In genomic region chr11:76267563-76267962, GRCh38 we compare ENCODE assay signal across 17 cellular contexts.
DNase-seq lines count a peak whose midpoint lies in the region; ATAC-seq and TF ChIP-seq lines count a peak whose summit lies in the region.
"Had no signal": no experiment of that assay in that cellular context is flagged by ENCODE, and none has a peak within 500 bp of the region (broad histone marks: within the 10 kb centered on the region; RNA-seq: fewer than 3 reads in every experiment).

No MANE protein-coding gene starts in this region.

- H3K4me3 Mint-ChIP-seq in nephron, result no peak overlapping the region

- H2AK9ac ChIP-seq in IMR-90 (replicated peaks; ENCODE audit: low read depth, low read length, poor library complexity), result no peak overlapping the region

- H4K20me1 ChIP-seq in IMR-90 (ENCODE audit: insufficient read depth, low read length), result peaks cover 4% of the 10 kb centered on the region; the same call in 1 of the 2 replicates

- no peaks in the 10 kb centered on the region for H3K36me3 Mint-ChIP-seq in nephron (ENCODE audit: low read depth)

- no peaks in the 10 kb centered on the region for H3K79me1 ChIP-seq in IMR-90 (ENCODE audit: low read depth in 1 of 2, low read length in 2 of 2)

- DNase-seq in IMR-90 (peak; percentile 11), fibroblast of gingiva (ENCODE audit: low read depth) (peak; percentile 49), suprapubic skin (ENCODE audit: low spot score in 2 of 2) (no peak), NCI-H69 (lab: John Stamatoyannopoulos, UW) (no peak), esophagus squamous epithelium (lab: John Stamatoyannopoulos, UW) (no peak)
- DNase-seq: COR-L47, DMS153, EL, H7, NCI-H146, NCI-H2081 treated with DMSO at 0.1 percent for 48 hours had no signal

- H3K27ac Mint-ChIP-seq in nephron, result peak overlapping the region; percentile 71 to 81 (median 76)

- H3K9me3 ChIP-seq in IMR-90 (ENCODE audit: control insufficient read depth, insufficient read depth, low read length) (no peaks in the 10 kb centered on the region), suprapubic skin (no peaks in the 10 kb centered on the region), esophagus squamous epithelium (no peaks in the 10 kb centered on the region)

- H3K9me3 Mint-ChIP-seq in nephron, result no peaks in the 10 kb centered on the region

- no peak overlapping the region for H2AFZ ChIP-seq in IMR-90 (replicated peaks; ENCODE audit: low read length, poor library complexity)

- no peak overlapping the region for H3K23ac ChIP-seq in IMR-90 (ENCODE audit: low read depth, low read length)

- H3K4ac ChIP-seq in IMR-90 (ENCODE audit: low read depth, low read length), result no peak overlapping the region

- POLR2A ChIA-PET in IMR-90 (lab: Charles Lee; ENCODE audit: unreplicated experiment), result no interaction called here

- H3K36me3 ChIP-seq in IMR-90 (ENCODE audit: control insufficient read depth, insufficient read depth, low read length), result no peaks in the 10 kb centered on the region
- H3K36me3 ChIP-seq in suprapubic skin, result no peaks in the 10 kb centered on the region
- no peaks in the 10 kb centered on the region for H3K36me3 ChIP-seq in esophagus squamous epithelium

- TF ChIP-seq EP300 in suprapubic skin (IDR thresholded peaks at IDR 0.05), result no peak

- ATAC-seq in IMR-90 (ENCODE audit: low read depth) (no peak), GM21528 (IDR thresholded peaks at IDR 0.05; ENCODE audit: low FRiP score, unreplicated experiment) (no peak)
- ATAC-seq: K562, Right ventricle myocardium inferior had no signal

- no peak for TF ChIP-seq CTCF in IMR-90 (conservative IDR thresholded peaks at IDR 0.05; ENCODE audit: low read depth, low read length)
- TF ChIP-seq CTCF in nephron (IDR thresholded peaks at IDR 0.05; ENCODE audit: unreplicated experiment in 3 of 3), result no peak
- TF ChIP-seq CTCF in suprapubic skin (IDR thresholded peaks at IDR 0.05), result no peak
- no peak for TF ChIP-seq CTCF in esophagus squamous epithelium (IDR thresholded peaks at IDR 0.05)

- no peak overlapping the region for H3K4me2 ChIP-seq in IMR-90 (ENCODE audit: low read depth, low read length)

- CTCF ChIA-PET in IMR-90 (lab: Yijun Ruan, JAX), result no interaction called here

- H3K4me1 ChIP-seq in IMR-90 (ENCODE audit: control insufficient read depth, insufficient read depth, low read length), result peaks cover 8% of the 10 kb centered on the region
- H3K4me1 ChIP-seq in suprapubic skin, result peaks cover 32% of the 10 kb centered on the region
- peaks cover 8 to 47% (median 27%) of the 10 kb centered on the region in 3 donors for H3K4me1 ChIP-seq in esophagus squamous epithelium

- WGBS in IMR-90 (ENCODE audit: extremely low coverage in 2 of 2, insufficient read length in 1 of 2), 2 experiments, result no CpG with 5 or more reads among the region's 6 CpGs
- WGBS in suprapubic skin, result 78% methylated on average over 6 of the region's 6 CpGs
- WGBS in esophagus squamous epithelium, 2 donors, result 76 to 77% methylated on average over 6 of the region's 6 CpGs

- no peak overlapping the region for H4K8ac ChIP-seq in IMR-90 (ENCODE audit: low read depth in 2 of 2, low read length in 2 of 2)

- H3K27me3 Mint-ChIP-seq in nephron (ENCODE audit: low read depth), result peaks cover 32% of the 10 kb centered on the region

- H2BK120ac ChIP-seq in IMR-90 (ENCODE audit: low read depth, low read length), result no peak overlapping the region

- no peak overlapping the region for H2AK5ac ChIP-seq in IMR-90 (ENCODE audit: low read depth, low read length)

- H3K27ac ChIP-seq in IMR-90 (ENCODE audit: insufficient read depth, low read length) (no peak overlapping the region), suprapubic skin (peak overlapping the region; percentile 85), esophagus squamous epithelium (peak overlapping the region in 1 of 4 donors; percentile 64)
- H3K27ac ChIP-seq: C4-2B, SK-N-MC had no signal

- dilution Hi-C loops in IMR-90 (cut with HindIII; ENCODE audit: low sequenced_read_pairs, unreplicated experiment), result no loop called here

- H3K18ac ChIP-seq in IMR-90 (ENCODE audit: low read depth, low read length), result no peak overlapping the region

- no peak overlapping the region for H3K14ac ChIP-seq in IMR-90 (replicated peaks; ENCODE audit: low read depth, low read length)

- H4K5ac ChIP-seq in IMR-90 (ENCODE audit: low read depth, low read length), result no peak overlapping the region

- no peak overlapping the region for H3K9ac ChIP-seq in IMR-90 (ENCODE audit: low read depth, low read length)

- H2BK20ac ChIP-seq in IMR-90 (ENCODE audit: low read depth, low read length), result no peak overlapping the region

- BruUV-seq in IMR-90 (replicated peaks; lab: Mats Ljungman, UMichigan), result no TSS peak

- in situ Hi-C loops in IMR-90 (cut with MboI; ENCODE audit: low sequenced_read_pairs), result no loop called here

- H4K91ac ChIP-seq in IMR-90 (ENCODE audit: insufficient read depth, low read depth, low read length), result no peak overlapping the region

- TF ChIP-seq POLR2A in IMR-90 (IDR thresholded peaks at IDR 0.05; ENCODE audit: low read depth, low read length) (no peak), suprapubic skin (IDR thresholded peaks at IDR 0.05) (no peak), esophagus squamous epithelium (IDR thresholded peaks at IDR 0.05) (no peak)

- no peak overlapping the region for H2BK15ac ChIP-seq in IMR-90 (ENCODE audit: low read depth, low read length)

- H3K4me3 ChIP-seq in IMR-90 (ENCODE audit: insufficient read depth, low read depth, low read length) (no peak overlapping the region), suprapubic skin (no peak overlapping the region), esophagus squamous epithelium (no peak overlapping the region)
- H3K4me3 ChIP-seq: K562, SK-N-MC had no signal

- H3K27me3 ChIP-seq in IMR-90 (ENCODE audit: control insufficient read depth, insufficient read depth, low read length) (peaks cover 66% of the 10 kb centered on the region), suprapubic skin (no peaks in the 10 kb centered on the region), esophagus squamous epithelium (peaks cover 0 to 4% (median 0%) of the 10 kb centered on the region in 4 donors)

- intact Hi-C loops in IMR-90 (cut with micrococcal nuclease) (no loop called here), esophagus squamous epithelium (cut with DNase I) (no loop called here)

- H2BK5ac ChIP-seq in IMR-90 (ENCODE audit: low read depth, low read length, poor library complexity, severe bottlenecking), result no peak overlapping the region

- peaks cover 48% of the 10 kb centered on the region for H3K4me1 Mint-ChIP-seq in nephron

- 0 out of 2 replicates have a peak, but pooled peaks cover 5% of the 10 kb centered on the region for H3K9me1 ChIP-seq in IMR-90 (ENCODE audit: insufficient read depth, low read length)

- H3K56ac ChIP-seq in IMR-90 (ENCODE audit: extremely low read depth, insufficient read depth, low read length), result no peak overlapping the region

- TF ChIP-seq RAD21 in IMR-90 (IDR thresholded peaks at IDR 0.05; ENCODE audit: low read length), result no peak

TF ChIP-seq in IMR-90, 13 proteins besides CTCF, POLR2A, EP300 and RAD21:
- TF ChIP-seq RFX5 (IDR thresholded peaks at IDR 0.05; ENCODE audit: low read depth, low read length) (no peak), NFE2L2 (IDR thresholded peaks at IDR 0.05; ENCODE audit: low read depth, low read length) (no peak), CEBPB (IDR thresholded peaks at IDR 0.05; ENCODE audit: low read depth, low read length) (no peak), RCOR1 (IDR thresholded peaks at IDR 0.05; ENCODE audit: insufficient replicate concordance, low read length) (no peak), MAZ (IDR thresholded peaks at IDR 0.05; ENCODE audit: borderline replicate concordance, low read depth, low read length) (no peak), MAFK (IDR thresholded peaks at IDR 0.05; ENCODE audit: low read depth, low read length) (no peak), MXI1 (IDR thresholded peaks at IDR 0.05; ENCODE audit: borderline replicate concordance, low read depth, low read length) (no peak), ELK1 (IDR thresholded peaks at IDR 0.05; ENCODE audit: borderline replicate concordance, low read depth, low read length) (no peak), USF2 (IDR thresholded peaks at IDR 0.05; ENCODE audit: low read depth, low read length) (no peak), FOS (IDR thresholded peaks at IDR 0.05; ENCODE audit: low read depth, low read length) (no peak), CHD1 (IDR thresholded peaks at IDR 0.05; ENCODE audit: low read depth, low read length) (no peak), BHLHE40 (IDR thresholded peaks at IDR 0.05; ENCODE audit: low read depth, low read length) (no peak), SMC3 (IDR thresholded peaks at IDR 0.05; ENCODE audit: low read depth, low read length) (no peak)

Comparison
In these comparisons a context has a peak if more than half of its experiments do, and no peak if none do; other contexts are left out.
1. DNase-seq: peak in IMR-90 (single experiment) and fibroblast of gingiva (single experiment); none in suprapubic skin (0 of 2), NCI-H69 (single experiment) and esophagus squamous epithelium (single experiment).